In the genomic region with DNA sequence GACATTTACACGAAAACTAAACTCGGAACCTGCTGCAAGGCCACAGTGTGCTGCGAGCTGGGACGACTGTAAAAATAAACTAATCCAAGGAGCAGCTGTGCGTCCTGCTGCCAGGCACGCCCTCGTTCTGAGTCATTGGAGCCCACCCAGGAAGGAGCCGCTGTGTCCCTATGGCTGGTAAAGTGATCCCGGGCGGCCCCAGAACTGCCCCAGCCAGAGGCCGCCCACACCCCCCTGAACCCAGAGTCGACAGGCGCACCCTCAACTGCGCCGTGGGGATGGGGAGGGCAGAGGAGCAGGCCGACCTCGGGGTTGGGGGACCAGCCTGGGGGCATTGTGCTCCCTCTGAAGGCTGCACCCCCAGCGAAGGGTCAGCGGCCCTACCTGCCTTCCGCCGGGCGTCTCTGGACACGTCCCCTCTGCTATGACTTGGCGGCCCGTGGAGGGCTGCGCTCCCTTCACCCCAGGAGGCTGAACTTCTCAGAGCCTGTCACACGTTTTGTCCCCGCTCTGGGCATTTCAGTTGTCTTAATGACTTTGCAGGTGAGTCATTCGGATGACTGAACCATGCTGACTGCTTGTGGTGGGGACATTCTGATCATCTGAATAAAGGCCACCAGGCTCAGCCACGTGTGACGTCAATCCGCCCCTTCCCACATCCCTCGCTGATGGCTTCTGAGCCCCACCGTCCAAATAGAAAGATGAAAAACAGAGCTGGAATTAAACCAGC, we compare ENCODE assay signal across 9 cellular contexts. TPM values are rescaled to one million over a fixed set of nuclear protein-coding genes. Genes with fewer than 3 reads are reported as not detected.
DNase-seq lines count a peak whose midpoint lies in the region; ATAC-seq and TF ChIP-seq lines count a peak whose summit lies in the region.
"Had no signal": no experiment of that assay in that cellular context is flagged by ENCODE, and none has a peak within 500 bp of the region (broad histone marks: within the 10 kb centered on the region; RNA-seq: fewer than 3 reads in every experiment).

No MANE protein-coding gene starts in this region.

- peak; percentile 87 for DNase-seq in H4 (ENCODE audit: low spot score)
- peak; percentile 94 for DNase-seq in SJCRH30
- peak; percentile 91 to 95 for DNase-seq in foreskin fibroblast
- no peak for DNase-seq in smooth muscle cell (lab: John Stamatoyannopoulos, UW; ENCODE audit: unreplicated experiment)
- no peak for DNase-seq in D341Med (ENCODE audit: low spot score)
- DNase-seq in foreskin melanocyte, result no peak
- no peak for DNase-seq in activated gamma-delta T cell (lab: John Stamatoyannopoulos, UW)
- DNase-seq: NCI-H1105 treated with DMSO at 0.1 percent for 48 hours had no signal

- peaks cover 6% of the 10 kb centered on the region for H3F3A ChIP-seq in smooth muscle cell (ENCODE audit: low read depth)

- H2AFZ ChIP-seq in smooth muscle cell (ENCODE audit: low read depth), result no peak overlapping the region

- H3K4me1 ChIP-seq in SJCRH30, result peaks cover 21% of the 10 kb centered on the region
- H3K4me1 ChIP-seq in smooth muscle cell (ENCODE audit: low read depth), result peaks cover 5% of the 10 kb centered on the region

- H3K9me3 ChIP-seq in SJCRH30 (replicated peaks) (no peaks in the 10 kb centered on the region), smooth muscle cell (replicated peaks; ENCODE audit: low read depth) (no peaks in the 10 kb centered on the region)

- peak overlapping the region; percentile 77 for H3K4me2 ChIP-seq in smooth muscle cell

- H3K27me3 ChIP-seq in SJCRH30 (no peaks in the 10 kb centered on the region), smooth muscle cell (ENCODE audit: low read depth) (no peaks in the 10 kb centered on the region)

- peak overlapping the region; percentile 56 for H3K4me3 ChIP-seq in SJCRH30
- peak overlapping the region; percentile 13 to 34 for H3K4me3 ChIP-seq in foreskin fibroblast (ENCODE audit: low read depth in 1 of 2, low read length in 2 of 2)
- no peak overlapping the region for H3K4me3 ChIP-seq in smooth muscle cell

- H4K20me1 ChIP-seq in smooth muscle cell (ENCODE audit: low read depth), result no peaks in the 10 kb centered on the region

- H3K36me3 ChIP-seq in SJCRH30, result no peaks in the 10 kb centered on the region
- H3K36me3 ChIP-seq in smooth muscle cell (ENCODE audit: low read depth), result no peaks in the 10 kb centered on the region

- TF ChIP-seq CTCF in foreskin fibroblast (IDR thresholded peaks at IDR 0.05; ENCODE audit: low read depth, low read length) (no peak), smooth muscle cell (IDR thresholded peaks at IDR 0.05; ENCODE audit: borderline replicate concordance, insufficient read depth, poor library complexity, severe bottlenecking) (no peak)

- no peak for ATAC-seq in HG02973 (IDR thresholded peaks at IDR 0.05; ENCODE audit: unreplicated experiment)

- WGBS in smooth muscle cell (ENCODE audit: low lambda C conversion rate), result 39% methylated on average over 34 of the region's 34 CpGs

- H3K27ac ChIP-seq in SJCRH30 (peak overlapping the region; percentile 96), smooth muscle cell (ENCODE audit: low read depth) (peak overlapping the region; percentile 98)

- peak overlapping the region; percentile 92 for H3K9ac ChIP-seq in smooth muscle cell (ENCODE audit: low read depth)

- H3K79me2 ChIP-seq in smooth muscle cell (ENCODE audit: low read depth), result no peaks in the 10 kb centered on the region

RNA-seq across cellular contexts. Expression of gene ADPRHL1, which starts 42.7 kb away (rescaled TPM):
- total RNA-seq in H4 (2014; rRNA removed; shearing (Covaris generic)), result 0.23 and 1.3 TPM in 2 replicates
- 1.9 and 2.2 TPM in 2 replicates for total RNA-seq in SJCRH30 (2014; rRNA removed; shearing (Covaris generic))
- total RNA-seq in smooth muscle cell, result 0.18 and 0.99 TPM in 2 replicates
- polyA plus RNA-seq in smooth muscle cell, result 1.1 and 1.2 TPM in 2 replicates

RNA-seq across cellular contexts. Expression of gene GRTP1, which starts 46.7 kb away (rescaled TPM):
- total RNA-seq in H4 (2014; rRNA removed; shearing (Covaris generic)), result 3.6 and 6.7 TPM in 2 replicates
- 0.89 and 1.2 TPM in 2 replicates for total RNA-seq in SJCRH30 (2014; rRNA removed; shearing (Covaris generic))
- 2.2 and 4.4 TPM in 2 replicates for total RNA-seq in smooth muscle cell
- 4.4 and 6.5 TPM in 2 replicates for polyA plus RNA-seq in smooth muscle cell

Comparison
In these comparisons a context has a peak if more than half of its experiments do, and no peak if none do; other contexts are left out.
1. DNase-seq: peak in H4 (single experiment), SJCRH30 (2 of 2) and foreskin fibroblast (2 of 2); none in smooth muscle cell (single experiment), D341Med (single experiment), foreskin melanocyte (single experiment) and activated gamma-delta T cell (single experiment).